In genomic region chr1:59052194-59052593, GRCh38 we compare ENCODE assay signal across 27 cellular contexts.
DNase-seq lines count a peak whose midpoint lies in the region; ATAC-seq, FAIRE-seq and TF ChIP-seq lines count a peak whose summit lies in the region.
"Had no signal": no experiment of that assay in that cellular context is flagged by ENCODE, and none has a peak within 500 bp of the region (broad histone marks: within the 10 kb centered on the region; RNA-seq: fewer than 3 reads in every experiment).

No MANE protein-coding gene starts in this region.

- no peaks in the 10 kb centered on the region for H3K79me2 ChIP-seq in PC-3 (ENCODE audit: low read length)

- peaks cover 0 to 6% of the 10 kb centered on the region in 2 donors for H3K4me1 ChIP-seq in left lung
- peaks cover 0 to 35% (median 24%) of the 10 kb centered on the region in 4 donors for H3K4me1 ChIP-seq in sigmoid colon
- H3K4me1 ChIP-seq in PC-3 (ENCODE audit: insufficient read depth, low read length), result no peaks in the 10 kb centered on the region
- H3K4me1 ChIP-seq: foreskin keratinocyte had no signal

- DNase-seq in LNCaP clone FGC (ENCODE audit: low read depth) (peak; percentile 68), left lung (peak in 1 of 2 donors; percentile 48), sigmoid colon (no peak), ecto neural progenitor cell (ENCODE audit: low spot score) (no peak), mucosa of gallbladder (ENCODE audit: low spot score) (no peak), PC-3 (no peak), H54 (ENCODE audit: insufficient read length, low spot score) (no peak)
- peak; percentile 29 for DNase-seq in activated CD8-positive, alpha-beta T cell treated with anti-CD3 and anti-CD28 coated beads, Interleukin-2, amount 10 ng/mL, durations not matched to agents 7 days and 5 days
- DNase-seq: activated CD4-positive, alpha-beta T cell treated with anti-CD3 and anti-CD28 coated beads for 48 hours; CD4-positive, CD25-positive, alpha-beta regulatory T cell; dorsolateral prefrontal cortex; foreskin keratinocyte; GM23248; left colon; MM.1S; NCI-H146; NCI-H524 treated with DMSO at 0.1 percent for 48 hours; ovary; RPMI8226; stimulated activated CD4-positive, alpha-beta T cell treated with anti-CD3 and anti-CD28 coated beads, Interleukin-15, amount 100 ng/mL, for 24 hours; trophoblast cell had no signal

- no peak overlapping the region for H3K4me2 ChIP-seq in PC-3 (ENCODE audit: low read length)

- CTCF ChIA-PET in activated CD8-positive, alpha-beta T cell treated with anti-CD3 and anti-CD28 coated beads, Interleukin-2, amount 10 ng/mL, durations not matched to agents 7 days and 5 days (lab: Charles Lee), result interaction anchor here (1.0 to 1.3 kb wide), 2 partner anchors 32 to 276 kb away, joined by 3 read pairs; no protein-coding TSS in a partner anchor
- CTCF ChIA-PET in PC-3 (lab: Charles Lee), result no interaction called here

- POLR2A ChIA-PET in activated CD8-positive, alpha-beta T cell treated with anti-CD3 and anti-CD28 coated beads, Interleukin-2, amount 10 ng/mL, durations not matched to agents 7 days and 5 days (lab: Charles Lee), result interaction anchor here (1.2 kb wide), 1 partner anchor 268 kb away, joined by 3 read pairs; the partner anchor contains the start of gene JUN
- POLR2A ChIA-PET in PC-3 (lab: Charles Lee; ENCODE audit: unreplicated experiment), result no interaction called here

- no peak overlapping the region for H3K27ac Mint-ChIP-seq in activated CD8-positive, alpha-beta T cell treated with anti-CD3 and anti-CD28 coated beads, Interleukin-2, amount 10 ng/mL, durations not matched to agents 7 days and 5 days
- H3K27ac Mint-ChIP-seq: activated naive CD4-positive, alpha-beta T cell treated with anti-CD3 and anti-CD28 coated beads, Interleukin-2, amount 50 U/mL, for 24 hours; activated T-helper 1 cell treated with anti-CD3 and anti-CD28 coated beads, Interleukin-12 subunit alpha, Interleukin-12 subunit beta, Interleukin-2, Interleukin-4 antibody, amounts not matched to agents 30 ng/mL and 10 ng/mL and 1 ng/mL, durations not matched to agents 14 hours and 24 hours and 36 hours; CD4-positive, CD25-positive, alpha-beta regulatory T cell; T-helper 1 cell treated with Interleukin-12 subunit alpha and Interleukin-12 subunit beta and Interleukin-4 antibody, amounts not matched to agents 30 μg/mL and 1 μg/mL, for 36 hours had no signal

- H4K20me1 ChIP-seq in PC-3 (ENCODE audit: low read length), result no peaks in the 10 kb centered on the region

- H3K4me3 ChIP-seq in LNCaP clone FGC (ENCODE audit: low read depth, low read length), result no peak overlapping the region
- H3K4me3 ChIP-seq in left lung, result no peak overlapping the region
- H3K4me3 ChIP-seq in sigmoid colon, result no peak overlapping the region
- no peak overlapping the region for H3K4me3 ChIP-seq in PC-3 (ENCODE audit: low read length)
- H3K4me3 ChIP-seq: dorsolateral prefrontal cortex, GM23248, ovary had no signal

- 45 to 71% methylated on average over 4 of the region's 4 CpGs for WGBS in sigmoid colon, 2 donors

- H3K27ac ChIP-seq in left lung, result no peak overlapping the region
- peak overlapping the region in 3 of 4 donors; percentile 51 to 69 (median 65) for H3K27ac ChIP-seq in sigmoid colon
- H3K27ac ChIP-seq in PC-3 (ENCODE audit: low read length), result no peak overlapping the region
- H3K27ac ChIP-seq: dorsolateral prefrontal cortex, epithelial cell of prostate, foreskin keratinocyte, GM23248, ovary had no signal

- no peaks in the 10 kb centered on the region for H3K27me3 Mint-ChIP-seq in activated CD8-positive, alpha-beta T cell treated with anti-CD3 and anti-CD28 coated beads, Interleukin-2, amount 10 ng/mL, durations not matched to agents 7 days and 5 days (ENCODE audit: low read depth)
- H3K27me3 Mint-ChIP-seq: activated naive CD4-positive, alpha-beta T cell treated with anti-CD3 and anti-CD28 coated beads, Interleukin-2, amount 50 U/mL, for 24 hours; CD4-positive, CD25-positive, alpha-beta regulatory T cell had no signal

- FAIRE-seq in H54 (lab: Jason Lieb, UNC), result no peak

- H3K9me3 ChIP-seq in left lung, result no peaks in the 10 kb centered on the region
- no peaks in the 10 kb centered on the region for H3K9me3 ChIP-seq in sigmoid colon
- no peaks in the 10 kb centered on the region for H3K9me3 ChIP-seq in PC-3 (ENCODE audit: low read length)
- H3K9me3 ChIP-seq: ovary had no signal

- no peaks in the 10 kb centered on the region for H3F3A ChIP-seq in PC-3 (ENCODE audit: low read length, unreplicated experiment)

- ATAC-seq in activated CD8-positive, alpha-beta T cell treated with anti-CD3 and anti-CD28 coated beads, Interleukin-2, amount 10 ng/mL, durations not matched to agents 7 days and 5 days, result no peak
- peak; percentile 78 for ATAC-seq in left lung
- no peak for ATAC-seq in PC-3
- ATAC-seq: foreskin keratinocyte; left colon; natural killer cell treated with Interleukin-12 subunit alpha and Interleukin-12 subunit beta and Interleukin-15 and Interleukin-18, amount 100 ng/mL, for 72 hours; sciatic nerve had no signal

- H3K9me3 Mint-ChIP-seq in activated CD8-positive, alpha-beta T cell treated with anti-CD3 and anti-CD28 coated beads, Interleukin-2, amount 10 ng/mL, durations not matched to agents 7 days and 5 days (ENCODE audit: insufficient read depth), result no peaks in the 10 kb centered on the region
- H3K9me3 Mint-ChIP-seq: activated naive CD4-positive, alpha-beta T cell treated with anti-CD3 and anti-CD28 coated beads, Interleukin-2, amount 50 U/mL, for 24 hours had no signal

- H3K9me2 ChIP-seq in PC-3 (replicated peaks; ENCODE audit: low read length), result no peaks in the 10 kb centered on the region

- H3K27me3 ChIP-seq in left lung (no peaks in the 10 kb centered on the region), sigmoid colon (no peaks in the 10 kb centered on the region), PC-3 (ENCODE audit: low read length) (no peaks in the 10 kb centered on the region)
- H3K27me3 ChIP-seq: dorsolateral prefrontal cortex, foreskin keratinocyte, ovary had no signal

- TF ChIP-seq CTCF in LNCaP clone FGC (IDR thresholded peaks at IDR 0.05; ENCODE audit: control insufficient read depth, extremely low read depth, insufficient read depth) (no peak), left lung (IDR thresholded peaks at IDR 0.05) (no peak), sigmoid colon (IDR thresholded peaks at IDR 0.05) (no peak), PC-3 (conservative IDR thresholded peaks at IDR 0.05; ENCODE audit: low read depth, low read length) (no peak)

- H3K9ac ChIP-seq in PC-3 (ENCODE audit: low read length), result no peak overlapping the region
- H3K9ac ChIP-seq: GM23248 had no signal

- intact Hi-C loops in left lung (cut with DNase I) (no loop called here), sigmoid colon (cut with DNase I) (no loop called here), PC-3 (cut with micrococcal nuclease) (no loop called here)

- peaks cover 8% of the 10 kb centered on the region for H3K36me3 Mint-ChIP-seq in activated CD8-positive, alpha-beta T cell treated with anti-CD3 and anti-CD28 coated beads, Interleukin-2, amount 10 ng/mL, durations not matched to agents 7 days and 5 days (ENCODE audit: low read depth)
- H3K36me3 Mint-ChIP-seq: natural killer cell treated with Interleukin-12 subunit alpha and Interleukin-12 subunit beta and Interleukin-15 and Interleukin-18, amount 100 ng/mL, for 72 hours had no signal

- H3K36me3 ChIP-seq in left lung (no peaks in the 10 kb centered on the region), sigmoid colon (no peaks in the 10 kb centered on the region), PC-3 (ENCODE audit: low read depth, low read length) (no peaks in the 10 kb centered on the region)
- H3K36me3 ChIP-seq: ovary had no signal

- no TSS peak for BruUV-seq in PC-3 (replicated peaks; lab: Mats Ljungman, UMichigan)

- TF ChIP-seq EP300 in sigmoid colon (IDR thresholded peaks at IDR 0.05), result no peak

- no peak overlapping the region for H2AFZ ChIP-seq in PC-3 (ENCODE audit: low read length)
- H2AFZ ChIP-seq: GM23248 had no signal

- no peak overlapping the region for H3K4me3 Mint-ChIP-seq in activated CD8-positive, alpha-beta T cell treated with anti-CD3 and anti-CD28 coated beads, Interleukin-2, amount 10 ng/mL, durations not matched to agents 7 days and 5 days
- H3K4me3 Mint-ChIP-seq: activated naive CD4-positive, alpha-beta T cell treated with anti-CD3 and anti-CD28 coated beads, Interleukin-2, amount 50 U/mL, for 24 hours; activated T-helper 1 cell treated with anti-CD3 and anti-CD28 coated beads, Interleukin-12 subunit alpha, Interleukin-12 subunit beta, Interleukin-2, Interleukin-4 antibody, amounts not matched to agents 30 ng/mL and 10 ng/mL and 1 ng/mL, durations not matched to agents 14 hours and 24 hours and 36 hours; CD4-positive, CD25-positive, alpha-beta regulatory T cell; natural killer cell treated with Interleukin-12 subunit alpha and Interleukin-12 subunit beta and Interleukin-15 and Interleukin-18, amount 100 ng/mL, for 72 hours; T-helper 1 cell treated with Interleukin-12 subunit alpha and Interleukin-12 subunit beta and Interleukin-4 antibody, amounts not matched to agents 30 μg/mL and 1 μg/mL, for 36 hours had no signal

- TF ChIP-seq POLR2A in sigmoid colon (IDR thresholded peaks at IDR 0.05), result no peak
- TF ChIP-seq POLR2A in H54 (IDR thresholded peaks at IDR 0.05; ENCODE audit: low read depth, low read length), result no peak

- H3K4me1 Mint-ChIP-seq in activated CD8-positive, alpha-beta T cell treated with anti-CD3 and anti-CD28 coated beads, Interleukin-2, amount 10 ng/mL, durations not matched to agents 7 days and 5 days (ENCODE audit: low read depth), result peaks cover 12% of the 10 kb centered on the region

Comparison
In these comparisons a context has a peak if more than half of its experiments do, and no peak if none do; other contexts are left out.
1. DNase-seq: peak in LNCaP clone FGC (single experiment) and activated CD8-positive, alpha-beta T cell treated with anti-CD3 and anti-CD28 coated beads, Interleukin-2, amount 10 ng/mL, durations not matched to agents 7 days and 5 days (single experiment); none in sigmoid colon (single experiment), ecto neural progenitor cell (single experiment), mucosa of gallbladder (single experiment), PC-3 (single experiment) and H54 (single experiment).
2. H3K27ac ChIP-seq: peak in sigmoid colon (3 of 4); none in left lung (0 of 2) and PC-3 (single experiment).